ENCODE assay signal across 13 cellular contexts in the genomic region with DNA sequence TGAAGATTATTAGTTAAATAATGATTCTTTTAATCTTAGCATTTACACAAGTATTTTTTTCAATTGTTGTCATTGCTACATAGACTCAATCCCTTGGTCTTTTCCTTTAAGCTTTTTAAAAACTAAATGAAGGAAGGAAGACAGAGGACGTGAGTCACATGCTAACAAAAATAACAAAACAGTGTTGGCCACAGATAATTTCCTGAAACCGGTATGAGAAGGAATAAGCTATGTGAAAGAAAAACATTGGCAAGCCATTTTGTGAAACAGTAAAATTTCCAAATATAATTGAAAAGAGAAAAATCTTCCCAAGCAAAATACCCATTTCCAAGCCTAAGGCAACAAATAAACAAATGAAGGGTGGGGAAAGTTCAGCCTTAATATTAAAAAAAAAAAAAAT.
A peak's percentile ranks its signal among the peaks of the same experiment; 100 is the strongest.
DNase-seq lines count a peak whose midpoint lies in the region; ATAC-seq and TF ChIP-seq lines count a peak whose summit lies in the region.
"Had no signal": no experiment of that assay in that cellular context is flagged by ENCODE, and none has a peak within 500 bp of the region (broad histone marks: within the 10 kb centered on the region; RNA-seq: fewer than 3 reads in every experiment).

No MANE protein-coding gene starts in this region.

- peak overlapping the region; percentile 81; the same call in 1 of the 2 replicates for H3K9ac ChIP-seq in OCI-LY3 (ENCODE audit: low read length)
- H3K9ac ChIP-seq in fibroblast of lung (ENCODE audit: insufficient read depth, low read length) = no peak overlapping the region

- peak overlapping the region; percentile 96 for H3K27ac Mint-ChIP-seq in Calu3 (ENCODE audit: unreplicated experiment)
- H3K27ac Mint-ChIP-seq in WTC11 = no peak overlapping the region

- no TSS peak for BruUV-seq in Calu3 (replicated peaks; lab: Mats Ljungman, UMichigan)

- H3K9me3 ChIP-seq in OCI-LY3 (ENCODE audit: insufficient read depth, low read length) = no peaks in the 10 kb centered on the region
- H3K9me3 ChIP-seq in fibroblast of lung (ENCODE audit: control insufficient read depth, insufficient read depth, low read depth, low read length) = no peaks in the 10 kb centered on the region
- H3K9me3 ChIP-seq in osteoblast (ENCODE audit: low read depth, low read length) = no peaks in the 10 kb centered on the region
- H3K9me3 ChIP-seq: adrenal gland had no signal

- no peaks in the 10 kb centered on the region for H4K20me1 ChIP-seq in OCI-LY3 (ENCODE audit: insufficient read depth, low read length)
- no peaks in the 10 kb centered on the region for H4K20me1 ChIP-seq in fibroblast of lung (ENCODE audit: control insufficient read depth, extremely low read depth, insufficient read depth, low read length)
- no peaks in the 10 kb centered on the region for H4K20me1 ChIP-seq in osteoblast (ENCODE audit: insufficient read depth, low read length)

- H3K27me3 ChIP-seq in OCI-LY3 (ENCODE audit: low read depth, low read length) = no peaks in the 10 kb centered on the region
- H3K27me3 ChIP-seq in fibroblast of lung (ENCODE audit: control insufficient read depth, insufficient read depth, low read length) = no peaks in the 10 kb centered on the region
- H3K27me3 ChIP-seq in osteoblast (ENCODE audit: insufficient read depth, low read length) = no peaks in the 10 kb centered on the region
- H3K27me3 ChIP-seq: adrenal gland had no signal

- CTCF ChIA-PET in Calu3 (lab: Charles Lee) (interaction anchor here (0.6 to 4.0 kb wide), 16 partner anchors 10 to 539 kb away, joined by 3 to 20 read pairs (median 3); no protein-coding TSS in a partner anchor), WTC11 (lab: Charles Lee) (no interaction called here)

- H2AFZ ChIP-seq in OCI-LY3 (ENCODE audit: low read depth, low read length) (no peak overlapping the region), fibroblast of lung (ENCODE audit: low read length) (no peak overlapping the region), osteoblast (ENCODE audit: low read length) (no peak overlapping the region)

- peaks cover 4% of the 10 kb centered on the region for H3K36me3 ChIP-seq in OCI-LY3 (replicated peaks; ENCODE audit: low read depth, low read length)
- H3K36me3 ChIP-seq in fibroblast of lung (ENCODE audit: control insufficient read depth, insufficient read depth, low read length) = no peaks in the 10 kb centered on the region
- no peaks in the 10 kb centered on the region for H3K36me3 ChIP-seq in osteoblast (ENCODE audit: insufficient read depth, low read length)
- H3K36me3 ChIP-seq: adrenal gland had no signal

- H3K27ac ChIP-seq in OCI-LY3 (ENCODE audit: low read length) (peak overlapping the region; percentile 5; the same call in 1 of the 2 replicates), fibroblast of lung (ENCODE audit: insufficient read depth, low read length) (peak overlapping the region; percentile 9), osteoblast (ENCODE audit: low read depth, low read length) (peak overlapping the region; percentile 80)

- no peak for TF ChIP-seq CTCF in Calu3 (IDR thresholded peaks at IDR 0.05; ENCODE audit: unreplicated experiment)
- TF ChIP-seq CTCF in OCI-LY3 (IDR thresholded peaks at IDR 0.05; ENCODE audit: low read depth, low read length) = no peak
- no peak for TF ChIP-seq CTCF in fibroblast of lung (conservative IDR thresholded peaks at IDR 0.05 in 1 of 2, IDR thresholded peaks at IDR 0.05 in 1 of 2; ENCODE audit: low read depth in 1 of 2, low read length in 2 of 2)
- TF ChIP-seq CTCF in osteoblast (IDR thresholded peaks at IDR 0.05; ENCODE audit: extremely low read depth, low read depth, low read length) = no peak
- no peak for TF ChIP-seq CTCF in WTC11 (IDR thresholded peaks at IDR 0.05)

- H3K36me3 Mint-ChIP-seq in Calu3 (ENCODE audit: insufficient read depth, unreplicated experiment) = peaks cover 14% of the 10 kb centered on the region
- H3K36me3 Mint-ChIP-seq in WTC11 = no peaks in the 10 kb centered on the region

- H3K4me3 ChIP-seq in OCI-LY3 (ENCODE audit: low read length) (peak overlapping the region; percentile 20; the same call in 1 of the 2 replicates), fibroblast of lung (replicated peaks in 1 of 4; ENCODE audit: control extremely low read depth in 1 of 4, insufficient read depth in 1 of 4, low read depth in 3 of 4, low read length in 4 of 4) (no peak overlapping the region), osteoblast (ENCODE audit: insufficient read depth, low read length) (no peak overlapping the region)
- H3K4me3 ChIP-seq: adrenal gland had no signal

- H3K79me2 ChIP-seq in OCI-LY3 (ENCODE audit: low read length) (peaks cover 18% of the 10 kb centered on the region; the same call in 1 of the 2 replicates), fibroblast of lung (ENCODE audit: control insufficient read depth, insufficient read depth, low read length) (no peaks in the 10 kb centered on the region), osteoblast (ENCODE audit: insufficient read depth, low read length) (no peaks in the 10 kb centered on the region)

- no peak for DNase-seq in Calu3
- DNase-seq in fibroblast of lung (ENCODE audit: low read depth in 2 of 2) = peak; percentile 72 to 81
- peak; percentile 34 for DNase-seq in osteoblast (ENCODE audit: insufficient read length, low spot score, missing footprints)
- DNase-seq in NCI-H345 (lab: John Stamatoyannopoulos, UW) = no peak
- no peak for DNase-seq in WTC11 (ENCODE audit: low spot score)
- DNase-seq in NCI-H82 (lab: John Stamatoyannopoulos, UW) = no peak
- DNase-seq in LoVo (ENCODE audit: low spot score) = no peak
- DNase-seq: activated CD4-positive, alpha-beta T cell treated with anti-CD3 and anti-CD28 coated beads for 48 hours; adrenal gland; glutamatergic neuron; NCI-H1105 treated with DMSO at 0.1 percent for 48 hours; stimulated activated CD4-positive, alpha-beta T cell treated with anti-CD3 and anti-CD28 coated beads, Interleukin-4, amount 100 ng/mL, for 1 hour had no signal

- H3K9me3 Mint-ChIP-seq in Calu3 (ENCODE audit: low read depth, unreplicated experiment) (no peaks in the 10 kb centered on the region), WTC11 (no peaks in the 10 kb centered on the region)

- H3K4me2 ChIP-seq in OCI-LY3 (ENCODE audit: low read length) = peak overlapping the region; percentile 50
- H3K4me2 ChIP-seq in fibroblast of lung (ENCODE audit: extremely low read depth, insufficient read depth, low read length) = peak overlapping the region; percentile 48
- peak overlapping the region; percentile 51 for H3K4me2 ChIP-seq in osteoblast (ENCODE audit: insufficient read depth, low read length)

- intact Hi-C loops in Calu3 (cut with micrococcal nuclease; ENCODE audit: unreplicated experiment) = loop anchor here (5.0 to 10.0 kb wide), 3 partner anchors 277 to 594 kb away; no protein-coding TSS in a partner anchor

- POLR2A ChIA-PET in WTC11 (lab: Charles Lee) = no interaction called here

- H3K4me3 Mint-ChIP-seq in Calu3 (ENCODE audit: low read depth, unreplicated experiment) (peak overlapping the region; percentile 30), WTC11 (no peak overlapping the region)

- peaks cover 61% of the 10 kb centered on the region for H3K4me1 Mint-ChIP-seq in Calu3 (ENCODE audit: low read depth, unreplicated experiment)
- H3K4me1 Mint-ChIP-seq in WTC11 = 0 out of 2 replicates have a peak, but pooled peaks cover 5% of the 10 kb centered on the region

- ATAC-seq in WTC11 = no peak

- H3K27me3 Mint-ChIP-seq in Calu3 (ENCODE audit: unreplicated experiment) = no peaks in the 10 kb centered on the region
- H3K27me3 Mint-ChIP-seq in WTC11 (ENCODE audit: low read depth) = no peaks in the 10 kb centered on the region

- H3K4me1 ChIP-seq in OCI-LY3 (ENCODE audit: low read length) = peaks cover 56% of the 10 kb centered on the region
- peaks cover 12% of the 10 kb centered on the region for H3K4me1 ChIP-seq in fibroblast of lung (ENCODE audit: control insufficient read depth, extremely low read depth, insufficient read depth, low read length)
- H3K4me1 ChIP-seq in osteoblast (ENCODE audit: insufficient read depth, low read length) = peaks cover 43% of the 10 kb centered on the region

TF ChIP-seq in WTC11, 78 proteins besides CTCF, POLR2A, EP300 and RAD21 (continues in another document):
- TF ChIP-seq GRHL2 (CRISPR knock-in tag; IDR thresholded peaks at IDR 0.05; ENCODE audit: insufficient replicate concordance, severe bottlenecking) (no peak), HMGA2 (CRISPR knock-in tag; IDR thresholded peaks at IDR 0.05) (no peak), ZNF219 (CRISPR knock-in tag; IDR thresholded peaks at IDR 0.05; ENCODE audit: borderline replicate concordance) (no peak), NFATC4 (CRISPR knock-in tag; IDR thresholded peaks at IDR 0.05) (no peak), CREB1 (CRISPR knock-in tag; IDR thresholded peaks at IDR 0.05) (no peak)
- TF ChIP-seq, protein P1, sequence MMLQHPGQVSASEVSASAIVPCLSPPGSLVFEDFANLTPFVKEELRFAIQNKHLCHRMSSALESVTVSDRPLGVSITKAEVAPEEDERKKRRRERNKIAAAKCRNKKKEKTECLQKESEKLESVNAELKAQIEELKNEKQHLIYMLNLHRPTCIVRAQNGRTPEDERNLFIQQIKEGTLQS (CRISPR knock-in tag; conservative IDR thresholded peaks at IDR 0.05) = no peak
- TF ChIP-seq, protein P2, sequence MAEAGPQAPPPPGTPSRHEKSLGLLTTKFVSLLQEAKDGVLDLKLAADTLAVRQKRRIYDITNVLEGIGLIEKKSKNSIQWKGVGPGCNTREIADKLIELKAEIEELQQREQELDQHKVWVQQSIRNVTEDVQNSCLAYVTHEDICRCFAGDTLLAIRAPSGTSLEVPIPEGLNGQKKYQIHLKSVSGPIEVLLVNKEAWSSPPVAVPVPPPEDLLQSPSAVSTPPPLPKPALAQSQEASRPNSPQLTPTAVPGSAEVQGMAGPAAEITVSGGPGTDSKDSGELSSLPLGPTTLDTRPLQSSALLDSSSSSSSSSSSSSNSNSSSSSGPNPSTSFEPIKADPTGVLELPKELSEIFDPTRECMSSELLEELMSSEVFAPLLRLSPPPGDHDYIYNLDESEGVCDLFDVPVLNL (CRISPR knock-in tag; IDR thresholded peaks at IDR 0.05; ENCODE audit: borderline replicate concordance, low read depth) = no peak
- TF ChIP-seq, protein P3, sequence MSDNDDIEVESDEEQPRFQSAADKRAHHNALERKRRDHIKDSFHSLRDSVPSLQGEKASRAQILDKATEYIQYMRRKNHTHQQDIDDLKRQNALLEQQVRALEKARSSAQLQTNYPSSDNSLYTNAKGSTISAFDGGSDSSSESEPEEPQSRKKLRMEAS (CRISPR knock-in tag; IDR thresholded peaks at IDR 0.05) = no peak

Comparison
In these comparisons a context has a peak if more than half of its experiments do, and no peak if none do; other contexts are left out.
1. DNase-seq: peak in fibroblast of lung (2 of 2) and osteoblast (single experiment); none in Calu3 (single experiment), NCI-H345 (single experiment), WTC11 (single experiment), NCI-H82 (single experiment) and LoVo (single experiment).
2. H3K27ac ChIP-seq: peak in every context shown above with its lines; median percentile 80 in osteoblast; 9 in fibroblast of lung; 5 in OCI-LY3.
3. Peak in every context shown above with its lines, with median percentiles within 50 percentile points of each other: H3K4me2 ChIP-seq.